In the genomic region with DNA sequence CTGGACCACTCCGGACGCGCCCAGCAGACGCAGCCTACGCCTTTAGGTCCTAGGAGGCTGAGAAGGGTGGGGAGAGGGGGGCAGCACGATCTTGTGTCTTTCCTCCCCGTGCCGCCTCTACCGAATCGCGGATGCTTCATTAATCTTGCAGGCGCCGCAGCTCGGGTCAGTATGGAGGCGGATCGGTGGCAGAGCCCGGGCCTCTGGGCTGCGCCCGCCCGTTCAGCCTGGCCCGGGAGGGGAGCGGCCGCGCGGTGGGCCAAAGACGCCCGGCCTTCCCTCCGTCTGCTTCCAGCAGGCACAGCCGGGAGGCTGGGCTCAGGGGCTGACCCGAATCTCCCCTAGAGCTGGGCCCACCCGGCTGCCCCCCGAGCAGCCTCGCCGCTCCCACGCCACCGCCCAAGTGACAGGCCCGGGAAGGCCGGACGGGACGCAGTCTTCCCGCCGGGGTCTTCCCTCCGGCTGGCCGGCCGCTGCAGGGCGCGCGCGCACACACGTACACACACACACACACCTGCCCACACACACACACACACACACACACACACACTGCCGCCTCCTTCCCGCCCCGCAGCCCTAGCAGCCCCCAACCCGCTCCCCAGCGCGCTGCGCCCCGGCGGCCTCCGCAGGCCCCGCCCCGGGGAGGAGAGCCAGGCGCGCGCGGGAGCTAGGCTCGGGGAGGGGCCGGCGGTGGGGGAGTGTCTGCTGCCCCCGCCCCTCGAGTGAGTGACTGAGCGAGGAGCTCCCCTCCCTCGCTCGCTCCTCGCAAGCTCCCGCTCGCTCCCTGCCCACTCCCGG, we compare ENCODE assay signal across 1 cellular context.
TF ChIP-seq lines count a peak whose summit lies in the region.

A gene with protein sequence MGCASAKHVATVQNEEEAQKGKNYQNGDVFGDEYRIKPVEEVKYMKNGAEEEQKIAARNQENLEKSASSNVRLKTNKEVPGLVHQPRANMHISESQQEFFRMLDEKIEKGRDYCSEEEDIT (plus strand): TSS at position 759 of the 798 bp plus-strand sequence. CDS start 90,481 bp downstream, outside the sequence.

TF ChIP-seq in K562, 482 proteins besides CTCF, POLR2A, EP300 and RAD21 (continued from another document):
- peak; percentile 40 for TF ChIP-seq RBBP5 (IDR thresholded peaks at IDR 0.05; ENCODE audit: borderline replicate concordance, insufficient read depth, low read length, poor library complexity, severe bottlenecking)
- no peak for TF ChIP-seq ZNF778 (CRISPR knock-in tag; IDR thresholded peaks at IDR 0.05)
- TF ChIP-seq NRF1 (conservative IDR thresholded peaks at IDR 0.05 in 1 of 2, IDR thresholded peaks at IDR 0.05 in 1 of 2) = peak; percentile 32 to 36; a peak in 1 of 4 replicates
- TF ChIP-seq PHB (CRISPR knock-in tag; IDR thresholded peaks at IDR 0.05) = no peak
- peak; percentile 40; the same call in 1 of the 2 replicates for TF ChIP-seq CTBP1 (IDR thresholded peaks at IDR 0.05; ENCODE audit: borderline replicate concordance)
- 0 out of 2 replicates have a peak, but pooled peaks have one; percentile 17 for TF ChIP-seq CXXC5 (CRISPR knock-in tag; IDR thresholded peaks at IDR 0.05)
- TF ChIP-seq, protein P1, sequence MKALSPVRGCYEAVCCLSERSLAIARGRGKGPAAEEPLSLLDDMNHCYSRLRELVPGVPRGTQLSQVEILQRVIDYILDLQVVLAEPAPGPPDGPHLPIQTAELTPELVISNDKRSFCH (CRISPR knock-in tag; IDR thresholded peaks at IDR 0.05) = no peak
- TF ChIP-seq, protein P1 (tag; IDR thresholded peaks at IDR 0.05) = 0 out of 2 replicates have a peak, but pooled peaks have one; percentile 13
- TF ChIP-seq, protein P2, sequence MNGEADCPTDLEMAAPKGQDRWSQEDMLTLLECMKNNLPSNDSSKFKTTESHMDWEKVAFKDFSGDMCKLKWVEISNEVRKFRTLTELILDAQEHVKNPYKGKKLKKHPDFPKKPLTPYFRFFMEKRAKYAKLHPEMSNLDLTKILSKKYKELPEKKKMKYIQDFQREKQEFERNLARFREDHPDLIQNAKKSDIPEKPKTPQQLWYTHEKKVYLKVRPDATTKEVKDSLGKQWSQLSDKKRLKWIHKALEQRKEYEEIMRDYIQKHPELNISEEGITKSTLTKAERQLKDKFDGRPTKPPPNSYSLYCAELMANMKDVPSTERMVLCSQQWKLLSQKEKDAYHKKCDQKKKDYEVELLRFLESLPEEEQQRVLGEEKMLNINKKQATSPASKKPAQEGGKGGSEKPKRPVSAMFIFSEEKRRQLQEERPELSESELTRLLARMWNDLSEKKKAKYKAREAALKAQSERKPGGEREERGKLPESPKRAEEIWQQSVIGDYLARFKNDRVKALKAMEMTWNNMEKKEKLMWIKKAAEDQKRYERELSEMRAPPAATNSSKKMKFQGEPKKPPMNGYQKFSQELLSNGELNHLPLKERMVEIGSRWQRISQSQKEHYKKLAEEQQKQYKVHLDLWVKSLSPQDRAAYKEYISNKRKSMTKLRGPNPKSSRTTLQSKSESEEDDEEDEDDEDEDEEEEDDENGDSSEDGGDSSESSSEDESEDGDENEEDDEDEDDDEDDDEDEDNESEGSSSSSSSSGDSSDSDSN (IDR thresholded peaks at IDR 0.05; ENCODE audit: borderline replicate concordance in 1 of 2, low read depth in 2 of 2, low read length in 2 of 2) = 0 out of 4 replicates have a peak, but pooled peaks of 1 of the 2 experiments have one; percentile 32
- TF ChIP-seq NCOA4 (IDR thresholded peaks at IDR 0.05; ENCODE audit: partially characterized antibody) = no peak
- TF ChIP-seq, protein P3, sequence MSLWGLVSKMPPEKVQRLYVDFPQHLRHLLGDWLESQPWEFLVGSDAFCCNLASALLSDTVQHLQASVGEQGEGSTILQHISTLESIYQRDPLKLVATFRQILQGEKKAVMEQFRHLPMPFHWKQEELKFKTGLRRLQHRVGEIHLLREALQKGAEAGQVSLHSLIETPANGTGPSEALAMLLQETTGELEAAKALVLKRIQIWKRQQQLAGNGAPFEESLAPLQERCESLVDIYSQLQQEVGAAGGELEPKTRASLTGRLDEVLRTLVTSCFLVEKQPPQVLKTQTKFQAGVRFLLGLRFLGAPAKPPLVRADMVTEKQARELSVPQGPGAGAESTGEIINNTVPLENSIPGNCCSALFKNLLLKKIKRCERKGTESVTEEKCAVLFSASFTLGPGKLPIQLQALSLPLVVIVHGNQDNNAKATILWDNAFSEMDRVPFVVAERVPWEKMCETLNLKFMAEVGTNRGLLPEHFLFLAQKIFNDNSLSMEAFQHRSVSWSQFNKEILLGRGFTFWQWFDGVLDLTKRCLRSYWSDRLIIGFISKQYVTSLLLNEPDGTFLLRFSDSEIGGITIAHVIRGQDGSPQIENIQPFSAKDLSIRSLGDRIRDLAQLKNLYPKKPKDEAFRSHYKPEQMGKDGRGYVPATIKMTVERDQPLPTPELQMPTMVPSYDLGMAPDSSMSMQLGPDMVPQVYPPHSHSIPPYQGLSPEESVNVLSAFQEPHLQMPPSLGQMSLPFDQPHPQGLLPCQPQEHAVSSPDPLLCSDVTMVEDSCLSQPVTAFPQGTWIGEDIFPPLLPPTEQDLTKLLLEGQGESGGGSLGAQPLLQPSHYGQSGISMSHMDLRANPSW (CRISPR knock-in tag; IDR thresholded peaks at IDR 0.05) = no peak
- TF ChIP-seq FOXP1 (CRISPR knock-in tag; IDR thresholded peaks at IDR 0.05) = no peak
- no peak for TF ChIP-seq OTX1 (CRISPR knock-in tag; IDR thresholded peaks at IDR 0.05)
- 0 out of 4 replicates have a peak, but pooled peaks of 1 of the 2 experiments have one; percentile 8 for TF ChIP-seq TEAD1 (CRISPR knock-in tag; IDR thresholded peaks at IDR 0.05)
- peak; percentile 51 to 65; a peak in 3 of 4 replicates for TF ChIP-seq MAZ (CRISPR knock-in tag; conservative IDR thresholded peaks at IDR 0.05 in 1 of 2, IDR thresholded peaks at IDR 0.05 in 1 of 2)
- peak; percentile 27; the same call in 1 of the 2 replicates for TF ChIP-seq RB1 (IDR thresholded peaks at IDR 0.05; ENCODE audit: low read depth)
- TF ChIP-seq BDP1 (IDR thresholded peaks at IDR 0.05; ENCODE audit: insufficient read depth, insufficient read length) = no peak
- peak; percentile 41; the same call in 1 of the 2 replicates for TF ChIP-seq PHF8 (IDR thresholded peaks at IDR 0.05; ENCODE audit: borderline replicate concordance, low read length)
- 0 out of 2 replicates have a peak, but pooled peaks have one; percentile 36 for TF ChIP-seq SUPT5H (IDR thresholded peaks at IDR 0.05)
